In genomic region chr7:108424013-108424412, GRCh38 we compare ENCODE assay signal across 17 cellular contexts.
"Had no signal": no experiment of that assay in that cellular context is flagged by ENCODE, and none has a peak within 500 bp of the region (broad histone marks: within the 10 kb centered on the region; RNA-seq: fewer than 3 reads in every experiment).

No MANE protein-coding gene starts in this region.

- H3K36me3 Mint-ChIP-seq: naive thymus-derived CD4-positive, alpha-beta T cell; stimulated activated memory B cell treated with anti-CD40 and anti-IgM and Interleukin-4, amounts not matched to agents 10 μg/mL and 1 μg/mL and 100 μg/mL, for 72 hours had no signal

- H3K27me3 Mint-ChIP-seq: type B pancreatic cell had no signal

- H3K36me3 ChIP-seq: heart left ventricle, spleen, stomach had no signal

- H3K9me3 ChIP-seq: heart left ventricle, spleen, stomach had no signal

- H3K27me3 ChIP-seq: stomach had no signal

- H3K4me3 Mint-ChIP-seq: naive thymus-derived CD4-positive, alpha-beta T cell; neural crest cell; stimulated activated memory B cell treated with anti-CD40 and anti-IgM and Interleukin-4, amounts not matched to agents 10 μg/mL and 1 μg/mL and 100 μg/mL, for 72 hours; type B pancreatic cell had no signal

- ATAC-seq: esophagus mucosa; heart left ventricle; naive thymus-derived CD4-positive, alpha-beta T cell; sciatic nerve; stimulated activated memory B cell treated with anti-CD40 and anti-IgM and Interleukin-4, amounts not matched to agents 10 μg/mL and 1 μg/mL and 100 μg/mL, for 72 hours had no signal

- H3K9me3 Mint-ChIP-seq: naive thymus-derived CD4-positive, alpha-beta T cell; neural crest cell; stimulated activated memory B cell treated with anti-CD40 and anti-IgM and Interleukin-4, amounts not matched to agents 10 μg/mL and 1 μg/mL and 100 μg/mL, for 72 hours; type B pancreatic cell had no signal

- H3K27ac ChIP-seq: heart left ventricle, spleen, stomach had no signal

- H3K27ac Mint-ChIP-seq: stimulated activated memory B cell treated with anti-CD40 and anti-IgM and Interleukin-4, amounts not matched to agents 10 μg/mL and 1 μg/mL and 100 μg/mL, for 72 hours; type B pancreatic cell had no signal

- H3K4me3 ChIP-seq: heart left ventricle, spleen, stomach had no signal

- H3K4me1 ChIP-seq: heart left ventricle, stomach had no signal

- DNase-seq: effector memory CD4-positive, alpha-beta T cell; heart left ventricle; hypothalamus; kidney glomerular epithelial cell; mesendoderm; naive thymus-derived CD4-positive, alpha-beta T cell; posterior cingulate gyrus; spleen; stimulated activated CD4-positive, alpha-beta T cell treated with anti-CD3 and anti-CD28 coated beads, Interleukin-15, amount 100 ng/mL, for 24 hours; stimulated activated CD4-positive, alpha-beta T cell treated with anti-CD3 and anti-CD28 coated beads, Interleukin-1b, Interleukin-23, amount 100 ng/mL, for 48 hours; stimulated activated CD4-positive, alpha-beta T cell treated with anti-CD3 and anti-CD28 coated beads, Interleukin-4, amount 100 ng/mL, for 24 hours; stomach had no signal
